14 cellular contexts compared by ENCODE assay signal in genomic region chr9:899440-900184, GRCh38. TPM values are rescaled to one million over a fixed set of nuclear protein-coding genes. Genes with fewer than 3 reads are reported as not detected.
DNase-seq lines count a peak whose midpoint lies in the region; ATAC-seq and TF ChIP-seq lines count a peak whose summit lies in the region.
"Had no signal": no experiment of that assay in that cellular context is flagged by ENCODE, and none has a peak within 500 bp of the region (broad histone marks: within the 10 kb centered on the region; RNA-seq: fewer than 3 reads in every experiment).

No MANE protein-coding gene starts in this region.

- ATAC-seq in Right ventricle myocardium superior (ENCODE audit: poor library complexity) (peak; percentile 41), GM21528 (IDR thresholded peaks at IDR 0.05; ENCODE audit: low FRiP score, unreplicated experiment) (no peak), HG03280 (IDR thresholded peaks at IDR 0.05; ENCODE audit: unreplicated experiment) (no peak)
- ATAC-seq in naive thymus-derived CD8-positive, alpha-beta T cell: no peak
- ATAC-seq in activated naive CD4-positive, alpha-beta T cell treated with anti-CD3 and anti-CD28 coated beads, Interleukin-2, amount 50 U/mL, for 72 hours: no peak

- H3K79me2 ChIP-seq in hepatocyte: no peaks in the 10 kb centered on the region

- H3K9me3 Mint-ChIP-seq in naive thymus-derived CD8-positive, alpha-beta T cell: no peaks in the 10 kb centered on the region
- no peaks in the 10 kb centered on the region for H3K9me3 Mint-ChIP-seq in activated naive CD4-positive, alpha-beta T cell treated with anti-CD3 and anti-CD28 coated beads, Interleukin-2, amount 50 U/mL, for 72 hours

- H3K27me3 ChIP-seq in left ventricle myocardium inferior (ENCODE audit: low read depth) (peaks cover 94% of the 10 kb centered on the region), hepatocyte (peaks cover 9% of the 10 kb centered on the region)

- no peaks in the 10 kb centered on the region for H3K9me2 ChIP-seq in hepatocyte (replicated peaks; ENCODE audit: insufficient read depth)

- no peaks in the 10 kb centered on the region for H3K36me3 Mint-ChIP-seq in naive thymus-derived CD8-positive, alpha-beta T cell
- no peaks in the 10 kb centered on the region for H3K36me3 Mint-ChIP-seq in activated naive CD4-positive, alpha-beta T cell treated with anti-CD3 and anti-CD28 coated beads, Interleukin-2, amount 50 U/mL, for 72 hours

- H3K4me2 ChIP-seq in hepatocyte: peak overlapping the region; percentile 14

- H3K36me3 ChIP-seq in left ventricle myocardium inferior (no peaks in the 10 kb centered on the region), hepatocyte (replicated peaks; ENCODE audit: insufficient read depth, low read depth) (no peaks in the 10 kb centered on the region)
- H3K36me3 ChIP-seq: HAP-1, sigmoid colon had no signal

- WGBS in hepatocyte (ENCODE audit: low lambda C conversion rate, missing lambda C conversion rate): 30% methylated on average over 12 of the region's 12 CpGs

- H3K4me1 Mint-ChIP-seq in naive thymus-derived CD8-positive, alpha-beta T cell: peaks cover 0 to 9% (median under 1%) of the 10 kb centered on the region in 4 donors

- no peak overlapping the region for H3K27ac Mint-ChIP-seq in naive thymus-derived CD8-positive, alpha-beta T cell
- H3K27ac Mint-ChIP-seq in activated naive CD4-positive, alpha-beta T cell treated with anti-CD3 and anti-CD28 coated beads, Interleukin-2, amount 50 U/mL, for 72 hours: no peak overlapping the region

- H3K4me1 ChIP-seq in left ventricle myocardium inferior: no peaks in the 10 kb centered on the region
- H3K4me1 ChIP-seq in hepatocyte (ENCODE audit: insufficient read depth): peaks cover 8% of the 10 kb centered on the region
- H3K4me1 ChIP-seq: HAP-1, sigmoid colon had no signal

- no peak for TF ChIP-seq CTCF in left ventricle myocardium inferior (IDR thresholded peaks at IDR 0.05; ENCODE audit: borderline replicate concordance)
- no peak for TF ChIP-seq CTCF in hepatocyte (IDR thresholded peaks at IDR 0.05; ENCODE audit: poor library complexity)

- no peaks in the 10 kb centered on the region for H4K20me1 ChIP-seq in hepatocyte (ENCODE audit: insufficient read depth, poor library complexity, severe bottlenecking)

- POLR2A ChIA-PET in naive thymus-derived CD8-positive, alpha-beta T cell (lab: Charles Lee): no interaction called here

- H3K9me3 ChIP-seq in left ventricle myocardium inferior (replicated peaks) (no peaks in the 10 kb centered on the region), hepatocyte (ENCODE audit: low read depth) (no peaks in the 10 kb centered on the region)
- H3K9me3 ChIP-seq: HAP-1, sigmoid colon had no signal

- no peak overlapping the region for H3K4me3 Mint-ChIP-seq in naive thymus-derived CD8-positive, alpha-beta T cell

- H3K27me3 Mint-ChIP-seq in naive thymus-derived CD8-positive, alpha-beta T cell: peaks cover 8 to 34% (median 22%) of the 10 kb centered on the region in 5 donors

- no peak for DNase-seq in Right ventricle myocardium superior
- no peak for DNase-seq in left ventricle myocardium inferior
- DNase-seq in NCI-H526 treated with DMSO at 0.1 percent for 48 hours (lab: John Stamatoyannopoulos, UW): peak; percentile 20
- peak; percentile 21 for DNase-seq in hepatocyte (ENCODE audit: low spot score)
- DNase-seq in naive thymus-derived CD8-positive, alpha-beta T cell: no peak
- no peak for DNase-seq in activated naive CD4-positive, alpha-beta T cell treated with anti-CD3 and anti-CD28 coated beads, Interleukin-2, amount 50 U/mL, for 72 hours (ENCODE audit: low spot score in 2 of 2)
- DNase-seq: activated CD4-positive, alpha-beta T cell treated with anti-CD3 and anti-CD28 coated beads, Interleukin-2, amount 50 U/mL, for 1 hour; KG1; kidney; sigmoid colon had no signal

- no peak overlapping the region for H3K4me3 ChIP-seq in left ventricle myocardium inferior
- no peak overlapping the region for H3K4me3 ChIP-seq in hepatocyte
- H3K4me3 ChIP-seq: HAP-1, sigmoid colon had no signal

- peak overlapping the region; percentile 21 for H2AFZ ChIP-seq in hepatocyte

- H3K27ac ChIP-seq in left ventricle myocardium inferior (replicated peaks) (no peak overlapping the region), hepatocyte (no peak overlapping the region)
- H3K27ac ChIP-seq: sigmoid colon had no signal

- intact Hi-C loops in Right ventricle myocardium superior (cut with DNase I) (no loop called here), left ventricle myocardium inferior (cut with micrococcal nuclease) (loop anchor here (10.0 kb wide), 1 partner anchor 105 kb away; no protein-coding TSS in a partner anchor)

RNA-seq across cellular contexts. Expression of gene DMRT1, which starts 58.1 kb away (rescaled TPM):
- total RNA-seq in Right ventricle myocardium superior (not detected), left ventricle myocardium inferior (not detected), hepatocyte (0.24 TPM in 1 of 2 replicates, not detected in the other)
- polyA plus RNA-seq in hepatocyte: not detected in 2 replicates
- not detected for total RNA-seq in naive thymus-derived CD8-positive, alpha-beta T cell
- not detected for polyA plus RNA-seq in naive thymus-derived CD8-positive, alpha-beta T cell
- not detected for total RNA-seq in activated naive CD4-positive, alpha-beta T cell treated with anti-CD3 and anti-CD28 coated beads, Interleukin-2, amount 50 U/mL, for 72 hours
- total RNA-seq: epithelial cell of proximal tubule, kidney, sigmoid colon had no signal

Comparison
In these comparisons a context has a peak if more than half of its experiments do, and no peak if none do; other contexts are left out.
1. DNase-seq: peak in NCI-H526 treated with DMSO at 0.1 percent for 48 hours (single experiment) and hepatocyte (single experiment); none in Right ventricle myocardium superior (single experiment), left ventricle myocardium inferior (single experiment), naive thymus-derived CD8-positive, alpha-beta T cell (0 of 10) and activated naive CD4-positive, alpha-beta T cell treated with anti-CD3 and anti-CD28 coated beads, Interleukin-2, amount 50 U/mL, for 72 hours (0 of 2).